In the genomic region with DNA sequence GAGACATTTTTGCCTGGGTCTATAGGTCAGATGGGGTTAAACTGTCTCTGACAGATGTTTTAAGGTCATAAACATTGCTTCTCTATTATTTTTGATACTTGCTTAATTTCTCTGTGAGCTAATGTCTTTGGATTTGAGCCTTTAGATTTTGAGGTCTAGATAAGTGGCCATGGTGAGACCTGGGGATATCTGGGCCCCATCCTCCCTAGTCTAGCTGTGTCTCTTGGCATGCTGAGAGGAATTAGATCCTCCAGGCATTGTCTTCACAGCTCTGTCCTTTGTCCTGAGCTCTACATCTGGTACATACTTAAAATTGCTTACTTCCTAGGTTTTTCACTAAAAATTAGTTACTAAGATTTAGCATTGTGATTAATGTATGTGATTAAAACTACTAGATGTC, we compare ENCODE assay signal across 22 cellular contexts.
DNase-seq lines count a peak whose midpoint lies in the region; ATAC-seq and TF ChIP-seq lines count a peak whose summit lies in the region.
"Had no signal": no experiment of that assay in that cellular context is flagged by ENCODE, and none has a peak within 500 bp of the region (broad histone marks: within the 10 kb centered on the region; RNA-seq: fewer than 3 reads in every experiment).

No MANE protein-coding gene starts in this region.

- no peak overlapping the region for H2BK120ac ChIP-seq in mesendoderm (ENCODE audit: low read depth, low read length)

- H3K27me3 ChIP-seq in H7 (ENCODE audit: control insufficient read depth, insufficient read depth, low read length) (no peaks in the 10 kb centered on the region), endodermal cell (ENCODE audit: control insufficient read depth, insufficient read depth, low read length, poor library complexity, severe bottlenecking) (no peaks in the 10 kb centered on the region), mesendoderm (ENCODE audit: insufficient read depth, low read length, poor library complexity) (no peaks in the 10 kb centered on the region)
- H3K27me3 ChIP-seq: BE2C had no signal

- no peak overlapping the region for H3K4me3 Mint-ChIP-seq in endodermal cell
- H3K4me3 Mint-ChIP-seq in stimulated activated naive B cell treated with anti-CD40 and anti-IgM and Interleukin-4, amounts not matched to agents 10 μg/mL and 1 μg/mL and 100 μg/mL, for 72 hours: no peak overlapping the region
- H3K4me3 Mint-ChIP-seq: CD14-positive monocyte; CD4-positive, alpha-beta T cell; CD8-positive, alpha-beta memory T cell; HFFc6 had no signal

- H3K27me3 Mint-ChIP-seq in endodermal cell (ENCODE audit: insufficient read depth): no peaks in the 10 kb centered on the region
- H3K27me3 Mint-ChIP-seq in stimulated activated naive B cell treated with anti-CD40 and anti-IgM and Interleukin-4, amounts not matched to agents 10 μg/mL and 1 μg/mL and 100 μg/mL, for 72 hours: no peaks in the 10 kb centered on the region
- H3K27me3 Mint-ChIP-seq: CD4-positive, alpha-beta T cell; CD8-positive, alpha-beta memory T cell had no signal

- H2BK15ac ChIP-seq in mesendoderm (replicated peaks; ENCODE audit: low read depth): no peak overlapping the region

- no peak overlapping the region for H2BK5ac ChIP-seq in mesendoderm (ENCODE audit: low read length)

- H3K4me3 ChIP-seq in H7 (ENCODE audit: insufficient read depth, low read depth, low read length): no peak overlapping the region
- peak overlapping the region; percentile 68 for H3K4me3 ChIP-seq in endodermal cell (ENCODE audit: low read length)
- no peak overlapping the region for H3K4me3 ChIP-seq in mesendoderm (ENCODE audit: low read length)
- H3K4me3 ChIP-seq: A549; BLaER1 treated with 17β-estradiol and CSF1 and Interleukin-3, amounts not matched to agents 10 nM and 100 nM; GM12878; HAP-1 had no signal

- H3K36me3 ChIP-seq in H7 (replicated peaks; ENCODE audit: control insufficient read depth, insufficient read depth, low read length): no peaks in the 10 kb centered on the region
- peaks cover 30% of the 10 kb centered on the region for H3K36me3 ChIP-seq in endodermal cell (ENCODE audit: control insufficient read depth, insufficient read depth, low read length)
- no peaks in the 10 kb centered on the region for H3K36me3 ChIP-seq in mesendoderm (ENCODE audit: control insufficient read depth, insufficient read depth, low read length)
- H3K36me3 ChIP-seq: BE2C; BLaER1 treated with 17β-estradiol and CSF1 and Interleukin-3, amounts not matched to agents 10 nM and 100 nM; HAP-1 had no signal

- peaks cover 6% of the 10 kb centered on the region for H3K9me3 Mint-ChIP-seq in endodermal cell
- H3K9me3 Mint-ChIP-seq in stimulated activated naive B cell treated with anti-CD40 and anti-IgM and Interleukin-4, amounts not matched to agents 10 μg/mL and 1 μg/mL and 100 μg/mL, for 72 hours: peaks cover 0 to 3% of the 10 kb centered on the region in 2 donors
- H3K9me3 Mint-ChIP-seq: CD4-positive, alpha-beta T cell; HFFc6 had no signal

- H3K79me2 ChIP-seq in mesendoderm (ENCODE audit: control insufficient read depth, insufficient read depth, low read length): no peaks in the 10 kb centered on the region

- H3K4me1 ChIP-seq in endodermal cell (ENCODE audit: control insufficient read depth, insufficient read depth, low read length): no peaks in the 10 kb centered on the region
- peaks cover 3% of the 10 kb centered on the region for H3K4me1 ChIP-seq in mesendoderm (ENCODE audit: control insufficient read depth, low read depth, low read length)
- H3K4me1 ChIP-seq: A549, BE2C, HAP-1 had no signal

- H3K4me2 ChIP-seq in mesendoderm (ENCODE audit: low read length): no peak overlapping the region
- H3K4me2 ChIP-seq: A549; BLaER1 treated with 17β-estradiol and CSF1 and Interleukin-3, amounts not matched to agents 10 nM and 100 nM had no signal

- no peak overlapping the region for H2AK5ac ChIP-seq in mesendoderm (ENCODE audit: low read length)

- no peaks in the 10 kb centered on the region for H3K79me1 ChIP-seq in mesendoderm (ENCODE audit: low read length)

- no peak for TF ChIP-seq CTCF in endodermal cell (conservative IDR thresholded peaks at IDR 0.05)

- no peak overlapping the region for H3K18ac ChIP-seq in mesendoderm (ENCODE audit: low read length)

- DNase-seq in H7 (peak; percentile 4), endodermal cell (no peak), mesendoderm (peak; percentile 41)
- no peak for DNase-seq in stimulated activated naive B cell treated with anti-CD40 and anti-IgM and Interleukin-4, amounts not matched to agents 10 μg/mL and 1 μg/mL and 100 μg/mL, for 72 hours
- DNase-seq: 8988T; ACHN; AML-193; BE2C; CD4-positive, alpha-beta T cell; CD8-positive, alpha-beta memory T cell; DMS 273 treated with DMSO at 0.1 percent for 48 hours; DMS79; EL; GDM1; HFFc6 had no signal

- H3K4ac ChIP-seq in mesendoderm (ENCODE audit: low read depth, low read length): no peak overlapping the region

- peaks cover 23% of the 10 kb centered on the region for H3K4me1 Mint-ChIP-seq in endodermal cell
- no peaks in the 10 kb centered on the region for H3K4me1 Mint-ChIP-seq in stimulated activated naive B cell treated with anti-CD40 and anti-IgM and Interleukin-4, amounts not matched to agents 10 μg/mL and 1 μg/mL and 100 μg/mL, for 72 hours
- H3K4me1 Mint-ChIP-seq: CD14-positive monocyte; CD8-positive, alpha-beta memory T cell had no signal

- no peak overlapping the region for H4K5ac ChIP-seq in mesendoderm (ENCODE audit: low read length)

- no peak overlapping the region for H3K56ac ChIP-seq in mesendoderm (ENCODE audit: low read length)

- H3K9ac ChIP-seq in endodermal cell (ENCODE audit: extremely low read depth, low read length, poor library complexity, severe bottlenecking) (no peak overlapping the region), mesendoderm (ENCODE audit: low read length) (no peak overlapping the region)
- H3K9ac ChIP-seq: BLaER1 treated with 17β-estradiol and CSF1 and Interleukin-3, amounts not matched to agents 10 nM and 100 nM had no signal

- no peak overlapping the region for H3K23ac ChIP-seq in mesendoderm (ENCODE audit: low read length)

- H3K27ac ChIP-seq in endodermal cell (ENCODE audit: low read depth, low read length) (no peak overlapping the region), mesendoderm (ENCODE audit: low read depth, low read length) (no peak overlapping the region)
- H3K27ac ChIP-seq: A549; BLaER1 treated with 17β-estradiol and CSF1 and Interleukin-3, amounts not matched to agents 10 nM and 100 nM had no signal

- H3K36me3 Mint-ChIP-seq in endodermal cell (ENCODE audit: low read depth): no peaks in the 10 kb centered on the region
- no peaks in the 10 kb centered on the region for H3K36me3 Mint-ChIP-seq in stimulated activated naive B cell treated with anti-CD40 and anti-IgM and Interleukin-4, amounts not matched to agents 10 μg/mL and 1 μg/mL and 100 μg/mL, for 72 hours
- H3K36me3 Mint-ChIP-seq: CD14-positive monocyte; CD8-positive, alpha-beta memory T cell had no signal

- peaks cover 72% of the 10 kb centered on the region for H3K9me3 ChIP-seq in endodermal cell (ENCODE audit: control insufficient read depth, low read length)
- H3K9me3 ChIP-seq: A549; BE2C; BLaER1 treated with 17β-estradiol and CSF1 and Interleukin-3, amounts not matched to agents 10 nM and 100 nM; HAP-1 had no signal

- no peak overlapping the region for H4K8ac ChIP-seq in mesendoderm (ENCODE audit: low read depth, low read length)

- H3K27ac Mint-ChIP-seq in endodermal cell: no peak overlapping the region
- no peak overlapping the region for H3K27ac Mint-ChIP-seq in stimulated activated naive B cell treated with anti-CD40 and anti-IgM and Interleukin-4, amounts not matched to agents 10 μg/mL and 1 μg/mL and 100 μg/mL, for 72 hours
- H3K27ac Mint-ChIP-seq: CD14-positive monocyte; CD4-positive, alpha-beta T cell; CD8-positive, alpha-beta memory T cell; HFFc6 had no signal

- ATAC-seq in GM21447 (IDR thresholded peaks at IDR 0.05; ENCODE audit: unreplicated experiment): no peak
- ATAC-seq in stimulated activated naive B cell treated with anti-CD40 and anti-IgM and Interleukin-4, amounts not matched to agents 10 μg/mL and 1 μg/mL and 100 μg/mL, for 72 hours (replicated peaks): no peak
- ATAC-seq in GM18909 (IDR thresholded peaks at IDR 0.05; ENCODE audit: poor library complexity, unreplicated experiment): no peak
- ATAC-seq: A549, GM12878 had no signal

Comparison
In these comparisons a context has a peak if more than half of its experiments do, and no peak if none do; other contexts are left out.
1. DNase-seq: peak in H7 (single experiment) and mesendoderm (single experiment); none in endodermal cell (single experiment) and stimulated activated naive B cell treated with anti-CD40 and anti-IgM and Interleukin-4, amounts not matched to agents 10 μg/mL and 1 μg/mL and 100 μg/mL, for 72 hours (single experiment).